10 cellular contexts compared by ENCODE assay signal in genomic region chr16:48101069-48101674, GRCh38. TPM values are rescaled to one million over a fixed set of nuclear protein-coding genes. Genes with fewer than 3 reads are reported as not detected.
DNase-seq lines count a peak whose midpoint lies in the region; ATAC-seq, FAIRE-seq and TF ChIP-seq lines count a peak whose summit lies in the region.
"Had no signal": no experiment of that assay in that cellular context is flagged by ENCODE, and none has a peak within 500 bp of the region (broad histone marks: within the 10 kb centered on the region; RNA-seq: fewer than 3 reads in every experiment).

No MANE protein-coding gene starts in this region.

- TF ChIP-seq POLR2A in lower leg skin (IDR thresholded peaks at IDR 0.05): no peak

- ATAC-seq in GM19452 (IDR thresholded peaks at IDR 0.05; ENCODE audit: unreplicated experiment) (peak; percentile 65), HG03439 (IDR thresholded peaks at IDR 0.05; ENCODE audit: unreplicated experiment) (peak; percentile 86), natural killer cell (no peak)

- intact Hi-C loops in lower leg skin (cut with DNase I; ENCODE audit: low total_unique reads) (no loop called here), natural killer cell (cut with micrococcal nuclease) (no loop called here)

- DNase-seq in GM18507 (ENCODE audit: extremely low spot score, insufficient read length, low read depth): peak; percentile 38
- peak; percentile 25 for DNase-seq in fibroblast of the aortic adventitia (ENCODE audit: low read depth)
- no peak for DNase-seq in NCI-H226
- no peak for DNase-seq in lower leg skin (ENCODE audit: low spot score in 2 of 2)
- no peak for DNase-seq in natural killer cell
- DNase-seq in effector CD4-positive, alpha-beta T cell: no peak
- DNase-seq: NK-92 treated with Interleukin-12 subunit alpha and Interleukin-12 subunit beta, amount 100 ng/mL, for 24 hours had no signal

- no peak overlapping the region for H3K27ac Mint-ChIP-seq in natural killer cell

- H3K4me3 Mint-ChIP-seq in natural killer cell: no peak overlapping the region

- H3K4me1 Mint-ChIP-seq in natural killer cell: no peaks in the 10 kb centered on the region

- no peaks in the 10 kb centered on the region for H3K36me3 Mint-ChIP-seq in natural killer cell

- H3K4me3 ChIP-seq in fibroblast of the aortic adventitia (ENCODE audit: low read depth, low read length) (no peak overlapping the region), lower leg skin (ENCODE audit: low read depth, poor library complexity, severe bottlenecking) (no peak overlapping the region)

- 34 to 39% methylated on average over 13 of the region's 13 CpGs for WGBS in lower leg skin, 2 donors

- peaks cover 7% of the 10 kb centered on the region in 2 donors for H3K27me3 Mint-ChIP-seq in natural killer cell (ENCODE audit: low read depth in 2 of 2)

- no peaks in the 10 kb centered on the region for H3K9me3 Mint-ChIP-seq in natural killer cell

- FAIRE-seq in GM18507 (lab: Jason Lieb, UNC): peak; percentile 67
- FAIRE-seq: G401.6 had no signal

- TF ChIP-seq CTCF in fibroblast of the aortic adventitia (IDR thresholded peaks at IDR 0.05; ENCODE audit: insufficient read depth, low read length): no peak
- no peak for TF ChIP-seq CTCF in lower leg skin (IDR thresholded peaks at IDR 0.05)
- TF ChIP-seq CTCF in natural killer cell (IDR thresholded peaks at IDR 0.05): no peak

RNA-seq across cellular contexts. Expression of gene ABCC12, which starts 54.6 kb away (rescaled TPM):
- total RNA-seq in fibroblast of the aortic adventitia (ENCODE audit: low replicate concordance): not detected in 2 replicates
- total RNA-seq in lower leg skin: under 1 TPM in 1 of 4 donors, not detected in 3; 0.16 TPM
- total RNA-seq in natural killer cell: not detected

Comparison
In these comparisons a context has a peak if more than half of its experiments do, and no peak if none do; other contexts are left out.
1. DNase-seq: peak in GM18507 (single experiment) and fibroblast of the aortic adventitia (single experiment); none in NCI-H226 (single experiment), lower leg skin (0 of 2), natural killer cell (single experiment) and effector CD4-positive, alpha-beta T cell (single experiment).
2. ATAC-seq: peak in GM19452 (single experiment) and HG03439 (single experiment); none in natural killer cell (0 of 3).